20 cellular contexts compared by ENCODE assay signal in the genomic region with DNA sequence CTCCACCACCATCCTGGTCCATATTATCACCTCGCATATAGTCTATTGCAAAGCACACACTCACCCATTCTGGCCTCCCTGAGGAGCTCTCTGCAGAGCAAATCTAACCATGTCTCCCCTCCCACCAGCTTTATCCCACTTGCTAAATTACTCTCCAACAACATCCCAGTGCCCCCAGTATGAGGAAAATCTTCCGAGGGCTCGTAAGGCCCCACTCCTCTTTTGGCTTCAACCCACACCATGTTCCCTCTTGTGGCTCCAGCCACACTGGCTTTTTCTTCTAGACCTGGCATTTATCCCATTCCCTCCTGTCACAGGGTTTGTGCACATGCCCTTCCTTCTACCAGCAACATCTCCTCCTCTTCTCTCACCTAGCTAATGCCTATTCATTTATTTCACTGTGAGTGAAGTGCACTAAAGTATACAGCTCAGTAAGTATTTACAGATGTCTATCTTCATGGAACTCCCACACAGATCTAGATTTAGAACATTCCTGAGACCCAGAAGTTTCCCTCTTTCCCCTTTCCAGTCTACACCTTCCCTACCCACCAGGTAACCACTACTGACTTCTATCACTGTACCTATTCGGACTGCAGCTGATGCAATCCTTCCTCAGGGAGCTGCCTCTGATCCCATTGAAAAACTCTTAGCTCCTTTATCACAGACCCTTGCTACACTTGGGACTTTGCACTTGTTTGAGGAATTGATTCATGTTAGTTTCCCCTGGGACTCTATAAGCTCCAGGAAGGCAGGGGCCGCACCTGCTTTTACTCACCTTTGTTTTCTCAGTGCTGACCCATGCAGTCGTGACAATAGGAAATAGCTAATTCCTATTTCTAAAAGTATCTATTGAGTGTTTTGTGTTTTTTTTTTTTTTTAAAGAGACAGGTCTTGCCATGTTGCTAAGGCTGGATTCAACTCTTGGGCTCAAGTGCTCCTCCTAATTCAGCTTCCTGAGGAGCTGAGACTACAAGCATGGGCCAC. TPM values are rescaled to one million over a fixed set of nuclear protein-coding genes. Genes with fewer than 3 reads are reported as not detected.
A peak's percentile ranks its signal among the peaks of the same experiment; 100 is the strongest.
DNase-seq lines count a peak whose midpoint lies in the region; ATAC-seq and TF ChIP-seq lines count a peak whose summit lies in the region.
"Had no signal": no experiment of that assay in that cellular context is flagged by ENCODE, and none has a peak within 500 bp of the region (broad histone marks: within the 10 kb centered on the region; RNA-seq: fewer than 3 reads in every experiment).

No MANE protein-coding gene starts in this region.

- H3K4me3 Mint-ChIP-seq in central memory CD8-positive, alpha-beta T cell, result no peak overlapping the region
- H3K4me3 Mint-ChIP-seq: activated CD4-positive, alpha-beta T cell treated with anti-CD3 and anti-CD28 coated beads, Interleukin-2, amount 10 ng/mL, durations not matched to agents 24 days and 14 days; nephron; T-helper 2 cell treated with Interferon-gamma antibody and Interleukin-4, amounts not matched to agents 5 μg/mL and 100 μg/mL, for 36 hours had no signal

- no peak for ATAC-seq in central memory CD8-positive, alpha-beta T cell (replicated peaks; ENCODE audit: extremely low read depth, poor library complexity, severe bottlenecking)
- ATAC-seq in mucosa of descending colon (peak; percentile 55), GM18907 (IDR thresholded peaks at IDR 0.05; ENCODE audit: unreplicated experiment) (no peak), gastroesophageal sphincter (no peak)
- ATAC-seq: left ventricle myocardium superior had no signal

- H3K4me3 ChIP-seq in HUES6 (ENCODE audit: low read depth, low read length) (no peak overlapping the region), mucosa of descending colon (no peak overlapping the region), gastroesophageal sphincter (no peak overlapping the region)
- H3K4me3 ChIP-seq: GM23248 had no signal

- no peaks in the 10 kb centered on the region for H3K9me3 ChIP-seq in HUES6 (ENCODE audit: control insufficient read depth, insufficient read depth, low read depth, low read length)
- H3K9me3 ChIP-seq in mucosa of descending colon, result no peaks in the 10 kb centered on the region
- H3K9me3 ChIP-seq in gastroesophageal sphincter, result no peaks in the 10 kb centered on the region

- no peak for TF ChIP-seq CTCF in 22Rv1 (IDR thresholded peaks at IDR 0.05)
- TF ChIP-seq CTCF in mucosa of descending colon (IDR thresholded peaks at IDR 0.05), result no peak
- no peak for TF ChIP-seq CTCF in gastroesophageal sphincter (IDR thresholded peaks at IDR 0.05)

- H3K27ac ChIP-seq in 22Rv1, result 0 out of 2 replicates have a peak overlapping the region, but pooled peaks have one; percentile 22
- H3K27ac ChIP-seq in HUES6 (ENCODE audit: low read depth, low read length), result peak overlapping the region; percentile 30; the same call in 1 of the 2 replicates
- H3K27ac ChIP-seq in gastroesophageal sphincter, result no peak overlapping the region
- H3K27ac ChIP-seq: GM23248 had no signal

- peak overlapping the region; percentile 68 for H3K27ac Mint-ChIP-seq in central memory CD8-positive, alpha-beta T cell (ENCODE audit: low read depth)
- H3K27ac Mint-ChIP-seq: activated CD4-positive, alpha-beta T cell treated with anti-CD3 and anti-CD28 coated beads, Interleukin-2, amount 10 ng/mL, durations not matched to agents 24 days and 14 days; nephron; T-helper 2 cell treated with Interferon-gamma antibody and Interleukin-4, amounts not matched to agents 5 μg/mL and 100 μg/mL, for 36 hours had no signal

- H3K36me3 ChIP-seq in HUES6 (ENCODE audit: control insufficient read depth, insufficient read depth, low read length) (peaks cover 89% of the 10 kb centered on the region), mucosa of descending colon (ENCODE audit: low read depth) (no peaks in the 10 kb centered on the region), gastroesophageal sphincter (peaks cover 0 to 90% of the 10 kb centered on the region in 2 donors)

- no peak for DNase-seq in central memory CD8-positive, alpha-beta T cell (ENCODE audit: low spot score in 2 of 2)
- DNase-seq in mucosa of descending colon, result peak in 1 of 3 donors; percentile 56
- no peak for DNase-seq in NCI-H2227 treated with DMSO at 0.1 percent for 48 hours (lab: John Stamatoyannopoulos, UW)
- no peak for DNase-seq in NCI-H510A (lab: John Stamatoyannopoulos, UW)
- DNase-seq: activated CD4-positive, alpha-beta T cell treated with anti-CD3 and anti-CD28 coated beads, Interleukin-2, amount 10 ng/mL, durations not matched to agents 24 days and 14 days; activated T-cell treated with anti-CD3 and anti-CD28 coated beads for 4 hours; cerebellar nuclear complex; foreskin fibroblast; GM23248; left ventricle myocardium superior; NCI-H1436; NCI-H345; SHP77 treated with DMSO at 0.1 percent for 48 hours had no signal

- peaks cover 26% of the 10 kb centered on the region for H3K36me3 Mint-ChIP-seq in central memory CD8-positive, alpha-beta T cell (ENCODE audit: insufficient read depth)

- no peaks in the 10 kb centered on the region for H3K4me1 ChIP-seq in HUES6 (ENCODE audit: control insufficient read depth, insufficient read depth, low read length)
- peaks cover 6% of the 10 kb centered on the region for H3K4me1 ChIP-seq in mucosa of descending colon (ENCODE audit: low read depth)
- H3K4me1 ChIP-seq in gastroesophageal sphincter, result peaks cover 0 to 6% (median 0%) of the 10 kb centered on the region in 3 donors

- no peak for TF ChIP-seq EP300 in gastroesophageal sphincter (IDR thresholded peaks at IDR 0.05)

- H3K27me3 Mint-ChIP-seq in central memory CD8-positive, alpha-beta T cell, result no peaks in the 10 kb centered on the region
- H3K27me3 Mint-ChIP-seq: activated CD4-positive, alpha-beta T cell treated with anti-CD3 and anti-CD28 coated beads, Interleukin-2, amount 10 ng/mL, durations not matched to agents 24 days and 14 days had no signal

- no peak overlapping the region for H3K9ac ChIP-seq in HUES6 (ENCODE audit: low read length)
- H3K9ac ChIP-seq: GM23248 had no signal

- WGBS in gastroesophageal sphincter (ENCODE audit: low coverage in 1 of 2), 2 donors, result 88 to 98% methylated on average over 5 to 6 of the region's 6 CpGs

- H3K4me1 Mint-ChIP-seq in central memory CD8-positive, alpha-beta T cell, result peaks cover 34% of the 10 kb centered on the region

- intact Hi-C loops in mucosa of descending colon (cut with DNase I, micrococcal nuclease), result no loop called here

- H3K27me3 ChIP-seq in HUES6 (ENCODE audit: control insufficient read depth, insufficient read depth, low read length) (no peaks in the 10 kb centered on the region), gastroesophageal sphincter (no peaks in the 10 kb centered on the region)

- TF ChIP-seq POLR2A in gastroesophageal sphincter (IDR thresholded peaks at IDR 0.05), result no peak

- no peaks in the 10 kb centered on the region for H3K9me3 Mint-ChIP-seq in central memory CD8-positive, alpha-beta T cell
- H3K9me3 Mint-ChIP-seq: activated CD4-positive, alpha-beta T cell treated with anti-CD3 and anti-CD28 coated beads, Interleukin-2, amount 10 ng/mL, durations not matched to agents 24 days and 14 days; nephron; T-helper 2 cell treated with Interferon-gamma antibody and Interleukin-4, amounts not matched to agents 5 μg/mL and 100 μg/mL, for 36 hours had no signal

RNA-seq across cellular contexts. Expression of gene MRPL14, which starts 15.5 kb away (rescaled TPM):
- total RNA-seq in mucosa of descending colon (10 to 100 TPM; 41.0 to 57.2 (median 56.8) TPM), gastroesophageal sphincter (10 to 100 TPM; 31.6 to 40.5 (median 35.8) TPM)

RNA-seq across cellular contexts. Expression of gene TMEM63B, which starts 15.6 kb away (rescaled TPM):
- 100 to 1,000 TPM in 1 of 3 donors, 10 to 100 TPM in 2; 57.0 to 108 (median 79.6) TPM for total RNA-seq in mucosa of descending colon
- total RNA-seq in gastroesophageal sphincter, result 10 to 100 TPM; 11.3 to 32.0 (median 23.9) TPM

RNA-seq across cellular contexts. Expression of gene CAPN11, which starts 46.9 kb away (rescaled TPM):
- total RNA-seq in mucosa of descending colon, result 1 to 10 TPM in 2 of 3 donors, under 1 TPM in 1; 0.35 to 1.2 (median 1.1) TPM
- under 1 TPM in 3 of 4 donors, not detected in 1; 0.19 to 0.45 (median 0.27) TPM for total RNA-seq in gastroesophageal sphincter
- total RNA-seq: G401, GM23248 had no signal

Comparison
In these comparisons a context has a peak if more than half of its experiments do, and no peak if none do; other contexts are left out.
1. H3K27ac ChIP-seq: peak in 22Rv1 (single experiment) and HUES6 (single experiment); none in gastroesophageal sphincter (0 of 4).